Comparison of ENCODE assay signal across 10 cellular contexts in genomic region chr19:15249912-15250634, GRCh38. TPM values are rescaled to one million over a fixed set of nuclear protein-coding genes. Genes with fewer than 3 reads are reported as not detected.
DNase-seq lines count a peak whose midpoint lies in the region; ATAC-seq and TF ChIP-seq lines count a peak whose summit lies in the region.
"Had no signal": no experiment of that assay in that cellular context is flagged by ENCODE, and none has a peak within 500 bp of the region (broad histone marks: within the 10 kb centered on the region; RNA-seq: fewer than 3 reads in every experiment).

No MANE protein-coding gene starts in this region.

- H3K27ac ChIP-seq in left ventricle myocardium inferior (replicated peaks), result peak overlapping the region; percentile 96

- intact Hi-C loops in left ventricle myocardium inferior (cut with micrococcal nuclease) (no loop called here), sciatic nerve (cut with DNase I) (loop anchor here (5.0 kb wide), 1 partner anchor 73 kb away; no protein-coding TSS in a partner anchor)

- CTCF ChIA-PET in activated CD4-positive, alpha-beta T cell treated with anti-CD3 and anti-CD28 coated beads, Interleukin-2, amount 10 ng/mL, durations not matched to agents 7 days and 5 days (lab: Charles Lee), result interaction anchor here (0.7 to 1.2 kb wide), 3 partner anchors 22 to 33 kb away, joined by 3 to 4 read pairs (median 3); no protein-coding TSS in a partner anchor

- peaks cover 53% of the 10 kb centered on the region for H3K36me3 ChIP-seq in left ventricle myocardium inferior

- peak overlapping the region; percentile 46 for H3K4me3 ChIP-seq in left ventricle myocardium inferior

- H3K27me3 ChIP-seq in left ventricle myocardium inferior (ENCODE audit: low read depth), result no peaks in the 10 kb centered on the region

- TF ChIP-seq CTCF in left ventricle myocardium inferior (IDR thresholded peaks at IDR 0.05; ENCODE audit: borderline replicate concordance), result no peak

- peaks cover 96% of the 10 kb centered on the region for H3K4me1 ChIP-seq in left ventricle myocardium inferior

- H3K4me3 Mint-ChIP-seq in activated CD4-positive, alpha-beta T cell treated with anti-CD3 and anti-CD28 coated beads, Interleukin-2, amount 10 ng/mL, durations not matched to agents 7 days and 5 days, result no peak overlapping the region

- POLR2A ChIA-PET in activated CD4-positive, alpha-beta T cell treated with anti-CD3 and anti-CD28 coated beads, Interleukin-2, amount 10 ng/mL, durations not matched to agents 7 days and 5 days (lab: Charles Lee), result no interaction called here

- H3K9me3 Mint-ChIP-seq in activated CD4-positive, alpha-beta T cell treated with anti-CD3 and anti-CD28 coated beads, Interleukin-2, amount 10 ng/mL, durations not matched to agents 7 days and 5 days, result no peaks in the 10 kb centered on the region

- peaks cover 27% of the 10 kb centered on the region for H3K36me3 Mint-ChIP-seq in activated CD4-positive, alpha-beta T cell treated with anti-CD3 and anti-CD28 coated beads, Interleukin-2, amount 10 ng/mL, durations not matched to agents 7 days and 5 days (ENCODE audit: low read depth)

- no peaks in the 10 kb centered on the region for H3K9me3 ChIP-seq in left ventricle myocardium inferior (replicated peaks)

- H3K27me3 Mint-ChIP-seq in activated CD4-positive, alpha-beta T cell treated with anti-CD3 and anti-CD28 coated beads, Interleukin-2, amount 10 ng/mL, durations not matched to agents 7 days and 5 days, result no peaks in the 10 kb centered on the region

- ATAC-seq in sciatic nerve (peak; percentile 69), GM18505 (IDR thresholded peaks at IDR 0.05; ENCODE audit: unreplicated experiment) (no peak)

- H3K27ac Mint-ChIP-seq in activated CD4-positive, alpha-beta T cell treated with anti-CD3 and anti-CD28 coated beads, Interleukin-2, amount 10 ng/mL, durations not matched to agents 7 days and 5 days, result no peak overlapping the region

- H3K4me1 Mint-ChIP-seq in activated CD4-positive, alpha-beta T cell treated with anti-CD3 and anti-CD28 coated beads, Interleukin-2, amount 10 ng/mL, durations not matched to agents 7 days and 5 days, result no peaks in the 10 kb centered on the region

- DNase-seq in Daoy (ENCODE audit: low read depth) (peak; percentile 95), astrocyte of the hippocampus (ENCODE audit: low read depth, low spot score) (peak; percentile 92), left ventricle myocardium inferior (peak; percentile 65), sciatic nerve (ENCODE audit: low spot score) (peak; percentile 86), OCI-M2 (lab: John Stamatoyannopoulos, UW; ENCODE audit: unreplicated experiment) (no peak), T-helper 1 cell (no peak)
- no peak for DNase-seq in activated CD4-positive, alpha-beta T cell treated with anti-CD3 and anti-CD28 coated beads, Interleukin-2, amount 10 ng/mL, durations not matched to agents 7 days and 5 days
- DNase-seq: NCI-H510A treated with DMSO at 0.1 percent for 48 hours, occipital lobe had no signal

- TF ChIP-seq POLR2A in GM18505 (IDR thresholded peaks at IDR 0.05; ENCODE audit: borderline replicate concordance, extremely low read depth, insufficient read depth, insufficient read length), result no peak

RNA-seq across cellular contexts. Expression of gene EPHX3, which starts 17.8 kb away (rescaled TPM):
- total RNA-seq in Daoy (2014; rRNA removed; shearing (Covaris generic)), result 0.11 TPM in 1 of 2 replicates, not detected in the other
- total RNA-seq in left ventricle myocardium inferior (not detected), sciatic nerve (0.45 TPM)
- total RNA-seq in activated CD4-positive, alpha-beta T cell treated with anti-CD3 and anti-CD28 coated beads, Interleukin-2, amount 10 ng/mL, durations not matched to agents 7 days and 5 days, result under 1 TPM; 0.32 to 0.42 TPM
- total RNA-seq: occipital lobe had no signal

RNA-seq across cellular contexts. Expression of gene NOTCH3, which starts 49.3 kb away (rescaled TPM):
- total RNA-seq in Daoy (2014; rRNA removed; shearing (Covaris generic)), result 0.97 and 1.0 TPM in 2 replicates
- total RNA-seq in left ventricle myocardium inferior, result 21.7 TPM
- 124 TPM for total RNA-seq in sciatic nerve
- total RNA-seq in activated CD4-positive, alpha-beta T cell treated with anti-CD3 and anti-CD28 coated beads, Interleukin-2, amount 10 ng/mL, durations not matched to agents 7 days and 5 days, result not detected

Comparison
In these comparisons a context has a peak if more than half of its experiments do, and no peak if none do; other contexts are left out.
1. DNase-seq: peak in Daoy (single experiment), astrocyte of the hippocampus (single experiment), left ventricle myocardium inferior (single experiment) and sciatic nerve (single experiment); none in activated CD4-positive, alpha-beta T cell treated with anti-CD3 and anti-CD28 coated beads, Interleukin-2, amount 10 ng/mL, durations not matched to agents 7 days and 5 days (single experiment), OCI-M2 (single experiment) and T-helper 1 cell (0 of 5).
2. RNA of gene NOTCH3, which starts 49.3 kb away (total RNA-seq): 124 TPM in sciatic nerve (single experiment) and 21.7 TPM in left ventricle myocardium inferior (single experiment); 0.97 to 1.0 TPM in Daoy and not detected in activated CD4-positive, alpha-beta T cell treated with anti-CD3 and anti-CD28 coated beads, Interleukin-2, amount 10 ng/mL, durations not matched to agents 7 days and 5 days; every median in the first group is over 10 times any median in the second.